ENCODE assay signal across 12 cellular contexts in genomic region chr7:5430612-5430947, GRCh38. TPM values are rescaled to one million over a fixed set of nuclear protein-coding genes. Genes with fewer than 3 reads are reported as not detected.
DNase-seq lines count a peak whose midpoint lies in the region; ATAC-seq and TF ChIP-seq lines count a peak whose summit lies in the region.
"Had no signal": no experiment of that assay in that cellular context is flagged by ENCODE, and none has a peak within 500 bp of the region (broad histone marks: within the 10 kb centered on the region; RNA-seq: fewer than 3 reads in every experiment).

No MANE protein-coding gene starts in this region.

- H3K36me3 Mint-ChIP-seq in activated T-helper 1 cell treated with anti-CD3 and anti-CD28 coated beads, Interleukin-12 subunit alpha, Interleukin-12 subunit beta, Interleukin-2, Interleukin-4 antibody, amounts not matched to agents 30 ng/mL and 10 ng/mL and 1 ng/mL, durations not matched to agents 14 hours and 24 hours and 36 hours (ENCODE audit: low read depth): peaks cover 1% of the 10 kb centered on the region

- no peak for DNase-seq in AG04449 (ENCODE audit: low read depth, low spot score)
- DNase-seq in Panc1 (ENCODE audit: low read depth, low spot score): no peak
- no peak for DNase-seq in foreskin fibroblast
- DNase-seq in trophoblast cell: no peak
- DNase-seq in activated T-helper 1 cell treated with anti-CD3 and anti-CD28 coated beads, Interleukin-12 subunit alpha, Interleukin-12 subunit beta, Interleukin-2, Interleukin-4 antibody, amounts not matched to agents 30 ng/mL and 10 ng/mL and 1 ng/mL, durations not matched to agents 14 hours and 24 hours and 36 hours (ENCODE audit: low spot score): no peak
- no peak for DNase-seq in COR-L47 (lab: John Stamatoyannopoulos, UW)
- no peak for DNase-seq in gastrocnemius medialis
- DNase-seq in DMS 273 treated with DMSO at 0.1 percent for 48 hours (lab: John Stamatoyannopoulos, UW): no peak
- DNase-seq: activated CD4-positive, alpha-beta T cell treated with anti-CD3 and anti-CD28 coated beads, Interleukin-2, amount 50 U/mL, for 4 hours; activated gamma-delta T cell; dermis blood vessel endothelial cell; T-helper 1 cell had no signal

- peak overlapping the region; percentile 25 for H3K4ac ChIP-seq in trophoblast cell (ENCODE audit: low read depth, low read length)

- ATAC-seq in Panc1 (no peak), gastrocnemius medialis (no peak)

- in situ Hi-C loops in Panc1 (cut with HindIII; ENCODE audit: low pct_unique_long_range_greater_than_20kb, low sequenced_read_pairs): no loop called here
- in situ Hi-C loops in gastrocnemius medialis (cut with MboI; ENCODE audit: low sequenced_read_pairs in 4 of 4): no loop called here

- peak overlapping the region; percentile 98 for H4K91ac ChIP-seq in trophoblast cell (ENCODE audit: low read depth, low read length)

- peak overlapping the region; percentile 15 for H3K18ac ChIP-seq in trophoblast cell (ENCODE audit: low read length)

- H3K9ac ChIP-seq in trophoblast cell (ENCODE audit: low read length): no peak overlapping the region

- H3K27me3 ChIP-seq in Panc1 (ENCODE audit: control insufficient read depth, insufficient read depth, low read length): no peaks in the 10 kb centered on the region
- no peaks in the 10 kb centered on the region for H3K27me3 ChIP-seq in trophoblast cell (ENCODE audit: insufficient read depth, low read length)
- no peaks in the 10 kb centered on the region for H3K27me3 ChIP-seq in gastrocnemius medialis

- TF ChIP-seq POLR2A in gastrocnemius medialis (IDR thresholded peaks at IDR 0.05): no peak

- H3K27me3 Mint-ChIP-seq in activated T-helper 1 cell treated with anti-CD3 and anti-CD28 coated beads, Interleukin-12 subunit alpha, Interleukin-12 subunit beta, Interleukin-2, Interleukin-4 antibody, amounts not matched to agents 30 ng/mL and 10 ng/mL and 1 ng/mL, durations not matched to agents 14 hours and 24 hours and 36 hours (ENCODE audit: insufficient read depth): peaks cover 47% of the 10 kb centered on the region

- peak overlapping the region; percentile 1 for H2BK12ac ChIP-seq in trophoblast cell (ENCODE audit: low read length)

- H2BK120ac ChIP-seq in trophoblast cell (ENCODE audit: insufficient read depth, low read length, poor library complexity): no peak overlapping the region

- H4K12ac ChIP-seq in trophoblast cell (ENCODE audit: low read depth, low read length): no peak overlapping the region

- H3K4me1 Mint-ChIP-seq in activated T-helper 1 cell treated with anti-CD3 and anti-CD28 coated beads, Interleukin-12 subunit alpha, Interleukin-12 subunit beta, Interleukin-2, Interleukin-4 antibody, amounts not matched to agents 30 ng/mL and 10 ng/mL and 1 ng/mL, durations not matched to agents 14 hours and 24 hours and 36 hours (ENCODE audit: low read depth): peaks cover 16% of the 10 kb centered on the region

- TF ChIP-seq CTCF in AG04449 (IDR thresholded peaks at IDR 0.05; ENCODE audit: insufficient read depth, low read length, missing control alignments): no peak
- no peak for TF ChIP-seq CTCF in Panc1 (IDR thresholded peaks at IDR 0.05)
- no peak for TF ChIP-seq CTCF in foreskin fibroblast (IDR thresholded peaks at IDR 0.05; ENCODE audit: low read depth, low read length)
- TF ChIP-seq CTCF in gastrocnemius medialis (IDR thresholded peaks at IDR 0.05 in 4 of 5, conservative IDR thresholded peaks at IDR 0.05 in 1 of 5): no peak

- peaks cover 4% of the 10 kb centered on the region; the same call in 1 of the 2 replicates for H3K9me3 ChIP-seq in Panc1 (ENCODE audit: control insufficient read depth, insufficient read depth, low read depth, low read length)
- H3K9me3 ChIP-seq in trophoblast cell (ENCODE audit: insufficient read depth, low read depth, low read length): peaks cover 4% of the 10 kb centered on the region
- no peaks in the 10 kb centered on the region for H3K9me3 ChIP-seq in gastrocnemius medialis

- peaks cover 9% of the 10 kb centered on the region for H3K9me3 Mint-ChIP-seq in activated T-helper 1 cell treated with anti-CD3 and anti-CD28 coated beads, Interleukin-12 subunit alpha, Interleukin-12 subunit beta, Interleukin-2, Interleukin-4 antibody, amounts not matched to agents 30 ng/mL and 10 ng/mL and 1 ng/mL, durations not matched to agents 14 hours and 24 hours and 36 hours

- no peak overlapping the region for H2AFZ ChIP-seq in trophoblast cell (ENCODE audit: insufficient read depth, low read length, poor library complexity)

- POLR2A ChIA-PET in AG04449 (lab: Yijun Ruan, JAX): no interaction called here
- POLR2A ChIA-PET in Panc1 (lab: Charles Lee): interaction anchor here (0.6 kb wide), 1 partner anchor 1238 kb away, joined by 5 read pairs; no protein-coding TSS in a partner anchor

- no TSS peak for BruUV-seq in Panc1 (replicated peaks; lab: Mats Ljungman, UMichigan)

- peak overlapping the region; percentile 10 for H2AK5ac ChIP-seq in trophoblast cell (ENCODE audit: low read length)

- H2BK5ac ChIP-seq in trophoblast cell (ENCODE audit: low read depth, low read length, poor library complexity): no peak overlapping the region

- H3K36me3 ChIP-seq in Panc1 (ENCODE audit: control insufficient read depth, insufficient read depth, low read length): no peaks in the 10 kb centered on the region; the same call in 1 of the 2 replicates
- H3K36me3 ChIP-seq in trophoblast cell (ENCODE audit: control insufficient read depth in 1 of 2, insufficient read depth in 2 of 2, low read length in 2 of 2): peaks cover 4% of the 10 kb centered on the region in 2 experiments
- H3K36me3 ChIP-seq in gastrocnemius medialis: no peaks in the 10 kb centered on the region

- H3K4me1 ChIP-seq in Panc1 (ENCODE audit: control insufficient read depth, insufficient read depth, low read length) (peaks cover 10% of the 10 kb centered on the region), trophoblast cell (ENCODE audit: control insufficient read depth in 1 of 2, insufficient read depth in 2 of 2, low read length in 2 of 2) (peaks cover 17 to 24% of the 10 kb centered on the region in 2 experiments), gastrocnemius medialis (peaks cover 16 to 24% of the 10 kb centered on the region in 2 donors)

- H4K8ac ChIP-seq in trophoblast cell (ENCODE audit: low read depth, low read length): no peak overlapping the region

- no peak overlapping the region for H3K27ac Mint-ChIP-seq in activated T-helper 1 cell treated with anti-CD3 and anti-CD28 coated beads, Interleukin-12 subunit alpha, Interleukin-12 subunit beta, Interleukin-2, Interleukin-4 antibody, amounts not matched to agents 30 ng/mL and 10 ng/mL and 1 ng/mL, durations not matched to agents 14 hours and 24 hours and 36 hours

- WGBS in trophoblast cell (ENCODE audit: extremely low coverage, insufficient coverage, insufficient read length): no CpG with 5 or more reads among the region's 5 CpGs

- CTCF ChIA-PET in AG04449 (lab: Yijun Ruan, JAX): interaction anchor here (0.9 to 1.6 kb wide), 2 partner anchors 20 to 65 kb away, joined by 3 to 4 read pairs; no protein-coding TSS in a partner anchor
- CTCF ChIA-PET in Panc1 (lab: Charles Lee): interaction anchor here (0.6 kb wide), 1 partner anchor 20 kb away, joined by 12 read pairs; no protein-coding TSS in a partner anchor

- no peak overlapping the region for H3K23ac ChIP-seq in trophoblast cell (ENCODE audit: low read length)

- no peak overlapping the region for H3K4me3 Mint-ChIP-seq in activated T-helper 1 cell treated with anti-CD3 and anti-CD28 coated beads, Interleukin-12 subunit alpha, Interleukin-12 subunit beta, Interleukin-2, Interleukin-4 antibody, amounts not matched to agents 30 ng/mL and 10 ng/mL and 1 ng/mL, durations not matched to agents 14 hours and 24 hours and 36 hours

- intact Hi-C loops in Panc1 (cut with micrococcal nuclease; ENCODE audit: unreplicated experiment) (no loop called here), gastrocnemius medialis (cut with DNase I; ENCODE audit: low total_unique reads) (no loop called here)
- intact Hi-C loops in activated T-helper 1 cell treated with anti-CD3 and anti-CD28 coated beads, Interleukin-12 subunit alpha, Interleukin-12 subunit beta, Interleukin-2, Interleukin-4 antibody, amounts not matched to agents 30 ng/mL and 10 ng/mL and 1 ng/mL, durations not matched to agents 14 hours and 24 hours and 36 hours (cut with micrococcal nuclease): loop anchor here (2.0 kb wide), 1 partner anchor 14 kb away; no protein-coding TSS in a partner anchor

- no peak overlapping the region for H3K14ac ChIP-seq in trophoblast cell (ENCODE audit: low read length)

- peaks cover 44% of the 10 kb centered on the region for H3K79me1 ChIP-seq in trophoblast cell (ENCODE audit: low read length)

- peaks cover 39% of the 10 kb centered on the region for H3K79me2 ChIP-seq in trophoblast cell (ENCODE audit: control insufficient read depth, insufficient read depth, low read length, poor library complexity)

- H3K4me3 ChIP-seq in AG04449 (ENCODE audit: low read depth, low read length) (peak overlapping the region; percentile 86), Panc1 (ENCODE audit: low read depth in 2 of 2, low read length in 2 of 2) (peak overlapping the region; percentile 89 to 98), foreskin fibroblast (ENCODE audit: low read depth in 1 of 2, low read length in 2 of 2) (peak overlapping the region; percentile 96 to 97), trophoblast cell (ENCODE audit: low read depth, low read length) (no peak overlapping the region), gastrocnemius medialis (no peak overlapping the region)

- peak overlapping the region; percentile 99 for H3K27ac ChIP-seq in Panc1 (ENCODE audit: low read length)
- H3K27ac ChIP-seq in trophoblast cell (ENCODE audit: low read depth, low read length): no peak overlapping the region
- peak overlapping the region in 2 of 4 donors; percentile 94 to 100 for H3K27ac ChIP-seq in gastrocnemius medialis

- peak overlapping the region; percentile 68 for H3K4me2 ChIP-seq in trophoblast cell (ENCODE audit: low read length)

RNA-seq across cellular contexts. Expression of gene TNRC18, which starts 6.9 kb away (rescaled TPM):
- total RNA-seq in Panc1 (2021; ENCODE audit: unreplicated experiment) (148 TPM), gastrocnemius medialis (10 to 100 TPM in 3 of 4 donors, 1 to 10 TPM in 1; 8.7 to 31.2 (median 20.5) TPM)
- polyA plus RNA-seq in Panc1 (2012; ENCODE audit: insufficient read length): 171 TPM
- polyA plus RNA-seq in trophoblast cell (2013): 39.0 and 39.9 TPM in 2 replicates
- 42.4 and 48.7 TPM in 2 replicates for total RNA-seq in activated T-helper 1 cell treated with anti-CD3 and anti-CD28 coated beads, Interleukin-12 subunit alpha, Interleukin-12 subunit beta, Interleukin-2, Interleukin-4 antibody, amounts not matched to agents 30 ng/mL and 10 ng/mL and 1 ng/mL, durations not matched to agents 14 hours and 24 hours and 36 hours

Comparison
In these comparisons a context has a peak if more than half of its experiments do, and no peak if none do; other contexts are left out.
1. H3K4me3 ChIP-seq: peak in AG04449 (single experiment), Panc1 (2 of 2) and foreskin fibroblast (2 of 2); none in trophoblast cell (single experiment) and gastrocnemius medialis (0 of 4).